1 cellular context compared by ENCODE assay signal in genomic region chr4:103075435-103075893, GRCh38.
TF ChIP-seq lines count a peak whose summit lies in the region.

No MANE protein-coding gene starts in this region.

TF ChIP-seq in H1, 55 proteins besides CTCF, POLR2A, EP300 and RAD21:
- no peak for TF ChIP-seq SP4 (IDR thresholded peaks at IDR 0.05; ENCODE audit: low read length)
